In genomic region chr11:110081462-110082233, GRCh38 we compare ENCODE assay signal across 28 cellular contexts. TPM values are rescaled to one million over a fixed set of nuclear protein-coding genes. Genes with fewer than 3 reads are reported as not detected.
A peak's percentile ranks its signal among the peaks of the same experiment; 100 is the strongest.
DNase-seq lines count a peak whose midpoint lies in the region; ATAC-seq and TF ChIP-seq lines count a peak whose summit lies in the region.
"Had no signal": no experiment of that assay in that cellular context is flagged by ENCODE, and none has a peak within 500 bp of the region (broad histone marks: within the 10 kb centered on the region; RNA-seq: fewer than 3 reads in every experiment).

No MANE protein-coding gene starts in this region.

- DNase-seq in ELR (ENCODE audit: low read depth) (peak; percentile 30), fibroblast of the aortic adventitia (ENCODE audit: low read depth) (peak; percentile 57), NCI-H526 treated with DMSO at 0.1 percent for 48 hours (lab: John Stamatoyannopoulos, UW) (no peak), left cardiac atrium (no peak), endothelial cell (ENCODE audit: low spot score) (no peak)
- DNase-seq: activated CD4-positive, alpha-beta T cell treated with anti-CD3 and anti-CD28 coated beads, Interleukin-2, amount 50 U/mL, for 1 hour; activated CD8-positive, alpha-beta memory T cell treated with anti-CD3 and anti-CD28 coated beads, Interleukin-2, amount 50 U/mL, for 4 hours; activated naive CD4-positive, alpha-beta T cell treated with Interleukin-2 at 50 U/mL for 16 hours; amygdala; Calu3; colonic mucosa; effector memory CD4-positive, alpha-beta T cell; esophagus squamous epithelium; islet precursor cell; lower lobe of right lung; NCI-H1694; NCI-H524 treated with DMSO at 0.1 percent for 48 hours; right lobe of liver; stimulated activated CD4-positive, alpha-beta T cell treated with anti-CD3 and anti-CD28 coated beads, Interleukin-4, amount 100 ng/mL, for 4 hours; stimulated activated naive CD8-positive, alpha-beta T cell treated with anti-CD3 and anti-CD28 coated beads, Interleukin-15, Interleukin-2, amounts not matched to agents 100 U/mL and 50 U/mL, for 24 hours; thyroid gland had no signal

- peak overlapping the region; percentile 29 for H3K4me3 Mint-ChIP-seq in activated T-helper 17 cell treated with anti-CD3 and anti-CD28 coated beads, Interleukin-2, amount 50 U/mL, for 72 hours
- no peak overlapping the region for H3K4me3 Mint-ChIP-seq in endothelial cell (ENCODE audit: unreplicated experiment)
- H3K4me3 Mint-ChIP-seq: CD14-positive monocyte; GM23338; neural progenitor cell; T-helper 1 cell treated with Interleukin-12 subunit alpha and Interleukin-12 subunit beta and Interleukin-4 antibody, amounts not matched to agents 30 μg/mL and 1 μg/mL, for 36 hours had no signal

- no peak overlapping the region for H3K4me3 ChIP-seq in fibroblast of the aortic adventitia (ENCODE audit: low read depth, low read length)
- H3K4me3 ChIP-seq: colonic mucosa, esophagus squamous epithelium, GM23338, lower lobe of right lung, neural progenitor cell, right lobe of liver, thyroid gland had no signal

- TF ChIP-seq CTCF in fibroblast of the aortic adventitia (IDR thresholded peaks at IDR 0.05; ENCODE audit: insufficient read depth, low read length) (no peak), endothelial cell (IDR thresholded peaks at IDR 0.05; ENCODE audit: unreplicated experiment) (no peak)

- no peaks in the 10 kb centered on the region for H3K9me3 Mint-ChIP-seq in activated T-helper 17 cell treated with anti-CD3 and anti-CD28 coated beads, Interleukin-2, amount 50 U/mL, for 72 hours
- H3K9me3 Mint-ChIP-seq in endothelial cell (ENCODE audit: unreplicated experiment) = no peaks in the 10 kb centered on the region
- H3K9me3 Mint-ChIP-seq: neural progenitor cell had no signal

- peaks cover 15% of the 10 kb centered on the region for H3K27me3 Mint-ChIP-seq in activated T-helper 17 cell treated with anti-CD3 and anti-CD28 coated beads, Interleukin-2, amount 50 U/mL, for 72 hours
- H3K27me3 Mint-ChIP-seq in endothelial cell (ENCODE audit: unreplicated experiment) = peaks cover 3% of the 10 kb centered on the region

- intact Hi-C loops in left cardiac atrium (cut with DNase I) = no loop called here

- no peaks in the 10 kb centered on the region for H3K36me3 Mint-ChIP-seq in activated T-helper 17 cell treated with anti-CD3 and anti-CD28 coated beads, Interleukin-2, amount 50 U/mL, for 72 hours (ENCODE audit: low read depth)
- H3K36me3 Mint-ChIP-seq in endothelial cell (ENCODE audit: low read depth, unreplicated experiment) = no peaks in the 10 kb centered on the region
- H3K36me3 Mint-ChIP-seq: CD14-positive monocyte, neural progenitor cell had no signal

- H3K4me1 Mint-ChIP-seq in activated T-helper 17 cell treated with anti-CD3 and anti-CD28 coated beads, Interleukin-2, amount 50 U/mL, for 72 hours = no peaks in the 10 kb centered on the region
- peaks cover 8% of the 10 kb centered on the region for H3K4me1 Mint-ChIP-seq in endothelial cell (ENCODE audit: unreplicated experiment)

- ATAC-seq in GM19025 (IDR thresholded peaks at IDR 0.05; ENCODE audit: low read depth, unreplicated experiment) (peak; percentile 25), GM18498 (IDR thresholded peaks at IDR 0.05; ENCODE audit: unreplicated experiment) (no peak), left cardiac atrium (no peak)
- peak; percentile 65 for ATAC-seq in activated T-helper 17 cell treated with anti-CD3 and anti-CD28 coated beads, Interleukin-2, amount 50 U/mL, for 72 hours (replicated peaks)
- ATAC-seq: GM23338; lower lobe of right lung; right lobe of liver; stimulated activated naive CD8-positive, alpha-beta T cell treated with anti-CD3 and anti-CD28 coated beads, Interleukin-15, Interleukin-2, amounts not matched to agents 100 U/mL and 50 U/mL, for 24 hours had no signal

- peak overlapping the region; percentile 77 for H3K27ac Mint-ChIP-seq in activated T-helper 17 cell treated with anti-CD3 and anti-CD28 coated beads, Interleukin-2, amount 50 U/mL, for 72 hours
- H3K27ac Mint-ChIP-seq in endothelial cell (ENCODE audit: unreplicated experiment) = no peak overlapping the region
- H3K27ac Mint-ChIP-seq: GM23338; neural progenitor cell; T-helper 1 cell treated with Interleukin-12 subunit alpha and Interleukin-12 subunit beta and Interleukin-4 antibody, amounts not matched to agents 30 μg/mL and 1 μg/mL, for 36 hours had no signal

RNA-seq across cellular contexts. Expression of gene ZC3H12C, which starts 11.5 kb away (rescaled TPM):
- total RNA-seq in activated T-helper 17 cell treated with anti-CD3 and anti-CD28 coated beads, Interleukin-2, amount 50 U/mL, for 72 hours = 1 to 10 TPM; 2.9 to 5.8 TPM
- 8.7 and 17.4 TPM in 2 replicates for total RNA-seq in fibroblast of the aortic adventitia (ENCODE audit: low replicate concordance)
- 10 to 100 TPM; 12.5 to 18.7 TPM for total RNA-seq in left cardiac atrium
- total RNA-seq in endothelial cell (ENCODE audit: unreplicated experiment) = 6.4 TPM

Comparison
In these comparisons a context has a peak if more than half of its experiments do, and no peak if none do; other contexts are left out.
1. DNase-seq: peak in ELR (single experiment) and fibroblast of the aortic adventitia (single experiment); none in NCI-H526 treated with DMSO at 0.1 percent for 48 hours (single experiment), left cardiac atrium (single experiment) and endothelial cell (single experiment).
2. ATAC-seq: peak in GM19025 (single experiment) and activated T-helper 17 cell treated with anti-CD3 and anti-CD28 coated beads, Interleukin-2, amount 50 U/mL, for 72 hours (single experiment); none in GM18498 (single experiment) and left cardiac atrium (0 of 2).